ENCODE assay signal across 12 cellular contexts in the genomic region with DNA sequence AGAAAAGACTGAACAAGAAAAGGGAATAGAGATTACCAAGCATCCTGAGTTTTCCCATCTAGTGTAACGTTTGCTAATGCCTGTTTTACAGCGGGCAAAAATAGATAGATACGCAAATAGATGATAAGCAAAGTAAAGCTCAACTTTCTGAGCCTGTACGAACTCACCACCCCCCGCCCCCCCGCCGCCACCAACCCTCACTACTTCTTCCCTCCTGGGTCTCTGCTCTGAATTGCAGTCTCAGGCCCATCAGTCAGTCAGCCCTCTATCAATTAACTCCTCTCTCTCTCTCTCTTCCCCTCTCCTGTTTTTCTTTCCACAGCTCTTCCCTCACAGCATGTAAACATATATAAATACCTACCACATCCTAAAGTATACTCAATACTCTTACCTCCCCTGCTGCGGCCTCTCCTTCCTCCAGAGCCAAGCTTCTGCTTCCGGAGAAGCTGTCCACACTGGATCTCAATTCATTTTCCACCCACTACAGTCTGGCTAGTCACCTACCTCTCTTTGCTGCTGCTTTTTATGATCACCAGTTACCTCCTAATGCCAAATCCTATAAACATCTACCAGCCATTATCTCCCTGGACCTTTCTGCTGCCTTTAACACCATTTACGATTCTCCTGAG.
A peak's percentile ranks its signal among the peaks of the same experiment; 100 is the strongest.
DNase-seq lines count a peak whose midpoint lies in the region; ATAC-seq and TF ChIP-seq lines count a peak whose summit lies in the region.
"Had no signal": no experiment of that assay in that cellular context is flagged by ENCODE, and none has a peak within 500 bp of the region (broad histone marks: within the 10 kb centered on the region; RNA-seq: fewer than 3 reads in every experiment).

No MANE protein-coding gene starts in this region.

- no peak for TF ChIP-seq CTCF in right atrium auricular region (IDR thresholded peaks at IDR 0.05)

- TF ChIP-seq POLR2A in GM18505 (IDR thresholded peaks at IDR 0.05; ENCODE audit: borderline replicate concordance, extremely low read depth, insufficient read depth, insufficient read length), result no peak

- H3K27me3 ChIP-seq in right atrium auricular region, result no peaks in the 10 kb centered on the region
- H3K27me3 ChIP-seq: BLaER1 treated with 17β-estradiol and CSF1 and Interleukin-3, amounts not matched to agents 10 nM and 100 nM had no signal

- no peaks in the 10 kb centered on the region for H3K27me3 Mint-ChIP-seq in activated naive CD8-positive, alpha-beta T cell treated with anti-CD3 and anti-CD28 coated beads, Interleukin-2, amount 10 ng/mL, durations not matched to agents 7 days and 5 days

- peak overlapping the region; percentile 39 for H3K27ac Mint-ChIP-seq in activated naive CD8-positive, alpha-beta T cell treated with anti-CD3 and anti-CD28 coated beads, Interleukin-2, amount 10 ng/mL, durations not matched to agents 7 days and 5 days

- DNase-seq in right atrium auricular region (ENCODE audit: low spot score), result peak; percentile 9
- no peak for DNase-seq in cardiac septum (ENCODE audit: low spot score)
- DNase-seq in activated naive CD8-positive, alpha-beta T cell treated with anti-CD3 and anti-CD28 coated beads, Interleukin-2, amount 10 ng/mL, durations not matched to agents 7 days and 5 days, result no peak
- peak; percentile 14 for DNase-seq in ureter (ENCODE audit: low spot score)
- no peak for DNase-seq in KG1 (lab: John Stamatoyannopoulos, UW)
- DNase-seq: cortex of kidney, NCI-H1092, nucleus accumbens had no signal

- H3K4me3 ChIP-seq in right atrium auricular region (no peak overlapping the region), mesodermal cell (ENCODE audit: extremely low read depth, insufficient read depth, low read length, poor library complexity, severe bottlenecking) (no peak overlapping the region)
- H3K4me3 ChIP-seq: BLaER1 treated with 17β-estradiol and CSF1 and Interleukin-3, amounts not matched to agents 10 nM and 100 nM had no signal

- H3K4me3 Mint-ChIP-seq in activated naive CD8-positive, alpha-beta T cell treated with anti-CD3 and anti-CD28 coated beads, Interleukin-2, amount 10 ng/mL, durations not matched to agents 7 days and 5 days, result no peak overlapping the region

- H3K9me3 Mint-ChIP-seq in activated naive CD8-positive, alpha-beta T cell treated with anti-CD3 and anti-CD28 coated beads, Interleukin-2, amount 10 ng/mL, durations not matched to agents 7 days and 5 days, result no peaks in the 10 kb centered on the region

- POLR2A ChIA-PET in activated naive CD8-positive, alpha-beta T cell treated with anti-CD3 and anti-CD28 coated beads, Interleukin-2, amount 10 ng/mL, durations not matched to agents 7 days and 5 days (lab: Charles Lee), result no interaction called here

- H3K9me3 ChIP-seq in right atrium auricular region (no peaks in the 10 kb centered on the region), mesodermal cell (ENCODE audit: control insufficient read depth, low read length) (no peaks in the 10 kb centered on the region)
- H3K9me3 ChIP-seq: BLaER1 treated with 17β-estradiol and CSF1 and Interleukin-3, amounts not matched to agents 10 nM and 100 nM had no signal

- peak overlapping the region in 1 of 2 donors; percentile 42 for H3K27ac ChIP-seq in right atrium auricular region
- H3K27ac ChIP-seq in mesodermal cell (ENCODE audit: low read depth, low read length, severe bottlenecking), result peak overlapping the region; percentile 75

- H3K4me1 ChIP-seq in right atrium auricular region, result peaks cover 0 to 16% of the 10 kb centered on the region in 2 donors
- H3K4me1 ChIP-seq in mesodermal cell (ENCODE audit: control insufficient read depth, insufficient read depth, low read length, poor library complexity, severe bottlenecking), result peaks cover 48% of the 10 kb centered on the region

- peaks cover 18% of the 10 kb centered on the region for H3K4me1 Mint-ChIP-seq in activated naive CD8-positive, alpha-beta T cell treated with anti-CD3 and anti-CD28 coated beads, Interleukin-2, amount 10 ng/mL, durations not matched to agents 7 days and 5 days

- intact Hi-C loops in cardiac septum (cut with DNase I), result no loop called here

- ATAC-seq in activated naive CD8-positive, alpha-beta T cell treated with anti-CD3 and anti-CD28 coated beads, Interleukin-2, amount 10 ng/mL, durations not matched to agents 7 days and 5 days (ENCODE audit: low read depth), result no peak
- ATAC-seq in GM18505 (IDR thresholded peaks at IDR 0.05; ENCODE audit: unreplicated experiment) (no peak), HG03354 (IDR thresholded peaks at IDR 0.05; ENCODE audit: poor library complexity, severe bottlenecking, unreplicated experiment) (no peak)

- WGBS in mesodermal cell (ENCODE audit: insufficient coverage in 2 of 2), 2 experiments, result 90 to 93% methylated on average over 6 to 10 of the region's 10 CpGs

- peaks cover 58% of the 10 kb centered on the region for H3K36me3 ChIP-seq in right atrium auricular region
- peaks cover 83% of the 10 kb centered on the region for H3K36me3 ChIP-seq in mesodermal cell (ENCODE audit: control insufficient read depth, insufficient read depth, low read length)

- H3K36me3 Mint-ChIP-seq in activated naive CD8-positive, alpha-beta T cell treated with anti-CD3 and anti-CD28 coated beads, Interleukin-2, amount 10 ng/mL, durations not matched to agents 7 days and 5 days, result peaks cover 34% of the 10 kb centered on the region

Comparison
In these comparisons a context has a peak if more than half of its experiments do, and no peak if none do; other contexts are left out.
1. DNase-seq: peak in right atrium auricular region (single experiment) and ureter (single experiment); none in cardiac septum (single experiment), activated naive CD8-positive, alpha-beta T cell treated with anti-CD3 and anti-CD28 coated beads, Interleukin-2, amount 10 ng/mL, durations not matched to agents 7 days and 5 days (single experiment) and KG1 (single experiment).